Comparison of ENCODE assay signal across 14 cellular contexts in genomic region chr4:40986375-40986774, GRCh38.
"Had no signal": no experiment of that assay in that cellular context is flagged by ENCODE, and none has a peak within 500 bp of the region (broad histone marks: within the 10 kb centered on the region; RNA-seq: fewer than 3 reads in every experiment).

No MANE protein-coding gene starts in this region.

- ATAC-seq: activated T-cell treated with anti-CD3 and anti-CD28 coated beads, Interleukin-2, amount 50 U/mL, for 72 hours; gastroesophageal sphincter; left colon; natural killer cell treated with Interleukin-12 subunit alpha and Interleukin-12 subunit beta and Interleukin-15 and Interleukin-18, amount 100 ng/mL, for 72 hours; upper lobe of right lung had no signal

- H3K27me3 ChIP-seq: colonic mucosa, gastroesophageal sphincter, upper lobe of right lung had no signal

- H3K4me1 ChIP-seq: colonic mucosa had no signal

- H3K4me3 ChIP-seq: colonic mucosa, gastroesophageal sphincter, upper lobe of right lung had no signal

- FAIRE-seq: astrocyte had no signal

- H3K9me3 ChIP-seq: colonic mucosa, gastroesophageal sphincter, upper lobe of right lung had no signal

- DNase-seq: activated CD4-positive, alpha-beta memory T cell treated with anti-CD3 and anti-CD28 coated beads, Interleukin-2, amount 10 ng/mL, durations not matched to agents 7 days and 5 days; activated CD4-positive, CD25-positive, alpha-beta regulatory T cell treated with anti-CD3 and anti-CD28 coated beads, Interleukin-2, amount 50 U/mL, for 72 hours; activated naive CD8-positive, alpha-beta T cell treated with anti-CD3 and anti-CD28 coated beads, Interleukin-2, amount 10 ng/mL, durations not matched to agents 7 days and 5 days; activated T-cell treated with anti-CD3 and anti-CD28 coated beads, Interleukin-2, amount 50 U/mL, for 72 hours; colonic mucosa; effector CD4-positive, alpha-beta T cell; left colon; stimulated activated CD4-positive, alpha-beta T cell treated with anti-CD3 and anti-CD28 coated beads, Interleukin-12 subunit alpha, Interleukin-12 subunit beta, amount 100 ng/mL, for 4 hours; stimulated activated naive CD4-positive, alpha-beta T cell treated with Interleukin-2 at 50 U/mL for 16 hours; T-helper 2 cell; upper lobe of right lung had no signal

- H3K27ac ChIP-seq: colonic mucosa, gastroesophageal sphincter, upper lobe of right lung had no signal

- H3K36me3 ChIP-seq: colonic mucosa, gastroesophageal sphincter, upper lobe of right lung had no signal
